27 cellular contexts compared by ENCODE assay signal in the genomic region with DNA sequence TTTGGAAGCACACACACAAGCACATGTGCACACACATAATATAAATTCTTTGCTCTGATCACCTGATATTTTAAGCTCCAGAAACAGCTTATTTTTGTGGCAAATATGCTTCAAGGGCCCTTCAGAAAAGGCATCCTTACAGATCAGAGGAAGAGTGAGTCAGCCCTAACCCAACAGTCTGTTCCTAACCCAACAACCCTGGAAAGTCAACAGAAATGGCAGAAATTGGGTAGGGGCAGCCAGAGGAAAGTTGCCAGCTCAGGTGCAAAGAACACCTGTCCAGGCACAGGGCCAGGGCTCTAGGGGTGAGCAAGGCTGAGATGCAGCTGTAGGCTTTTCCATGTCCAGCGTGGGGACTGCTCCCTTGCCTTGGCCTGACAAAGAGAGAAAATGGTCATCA. TPM values are rescaled to one million over a fixed set of nuclear protein-coding genes. Genes with fewer than 3 reads are reported as not detected.
DNase-seq lines count a peak whose midpoint lies in the region; ATAC-seq, FAIRE-seq and TF ChIP-seq lines count a peak whose summit lies in the region.
"Had no signal": no experiment of that assay in that cellular context is flagged by ENCODE, and none has a peak within 500 bp of the region (broad histone marks: within the 10 kb centered on the region; RNA-seq: fewer than 3 reads in every experiment).

No MANE protein-coding gene starts in this region.

- H3K4me1 Mint-ChIP-seq in astrocyte (ENCODE audit: low read depth, unreplicated experiment): peaks cover 22% of the 10 kb centered on the region
- no peaks in the 10 kb centered on the region for H3K4me1 Mint-ChIP-seq in stimulated activated effector memory CD8-positive, alpha-beta T cell treated with anti-CD3 and anti-CD28 coated beads, Interleukin-12 subunit alpha, Interleukin-12 subunit beta, amount 100 ng/mL, for 72 hours

- no peak overlapping the region for H3K27ac Mint-ChIP-seq in astrocyte (ENCODE audit: unreplicated experiment)
- H3K27ac Mint-ChIP-seq in stimulated activated effector memory CD8-positive, alpha-beta T cell treated with anti-CD3 and anti-CD28 coated beads, Interleukin-12 subunit alpha, Interleukin-12 subunit beta, amount 100 ng/mL, for 72 hours: no peak overlapping the region
- H3K27ac Mint-ChIP-seq: CD4-positive, alpha-beta T cell had no signal

- no peak overlapping the region for H3K4me3 Mint-ChIP-seq in astrocyte (ENCODE audit: unreplicated experiment)
- no peak overlapping the region for H3K4me3 Mint-ChIP-seq in stimulated activated effector memory CD8-positive, alpha-beta T cell treated with anti-CD3 and anti-CD28 coated beads, Interleukin-12 subunit alpha, Interleukin-12 subunit beta, amount 100 ng/mL, for 72 hours
- H3K4me3 Mint-ChIP-seq: CD4-positive, alpha-beta T cell had no signal

- DNase-seq in DMS79 (lab: John Stamatoyannopoulos, UW): peak; percentile 0
- no peak for DNase-seq in DMS79 treated with DMSO at 0.1 percent for 48 hours (lab: John Stamatoyannopoulos, UW)
- peak; percentile 52 for DNase-seq in astrocyte (ENCODE audit: low read depth)
- DNase-seq in lung (ENCODE audit: low spot score): no peak
- DNase-seq in upper lobe of right lung: no peak
- no peak for DNase-seq in erythroblast (lab: John Stamatoyannopoulos, UW)
- DNase-seq in stimulated activated effector memory CD8-positive, alpha-beta T cell treated with anti-CD3 and anti-CD28 coated beads, Interleukin-12 subunit alpha, Interleukin-12 subunit beta, amount 100 ng/mL, for 72 hours (ENCODE audit: low spot score in 2 of 2): no peak
- DNase-seq: ACHN; CD4-positive, alpha-beta T cell; COR-L47; GM23248; Kasumi-1; MG63; NCI-H1092; NCI-H1436 treated with DMSO at 0.1 percent for 48 hours; NCI-H2081; NCI-H2171; NCI-H345; NCI-H524 treated with DMSO at 0.1 percent for 48 hours; NCI-H82; Right ventricle myocardium superior had no signal

- H3K4me1 ChIP-seq in astrocyte (ENCODE audit: insufficient read depth, low read length) (peaks cover 6% of the 10 kb centered on the region), lung (ENCODE audit: control insufficient read depth in 2 of 2, insufficient read depth in 2 of 2, low read length in 2 of 2) (peaks cover 0 to 3% of the 10 kb centered on the region in 2 donors), upper lobe of right lung (peaks cover 3% of the 10 kb centered on the region)
- H3K4me1 ChIP-seq: HAP-1 had no signal

- no peak for TF ChIP-seq POLR2A in erythroblast (IDR thresholded peaks at IDR 0.05; ENCODE audit: low read length)

- H4K20me1 ChIP-seq in astrocyte (ENCODE audit: insufficient read depth, low read length): no peaks in the 10 kb centered on the region
- H4K20me1 ChIP-seq: BLaER1 had no signal

- H3K27me3 ChIP-seq in astrocyte (ENCODE audit: insufficient read depth, low read length) (no peaks in the 10 kb centered on the region), lung (ENCODE audit: control insufficient read depth, insufficient read depth) (no peaks in the 10 kb centered on the region), upper lobe of right lung (no peaks in the 10 kb centered on the region)
- H3K27me3 ChIP-seq: MG63 had no signal

- no peaks in the 10 kb centered on the region for H3K36me3 Mint-ChIP-seq in astrocyte (ENCODE audit: low read depth, unreplicated experiment)
- H3K36me3 Mint-ChIP-seq in stimulated activated effector memory CD8-positive, alpha-beta T cell treated with anti-CD3 and anti-CD28 coated beads, Interleukin-12 subunit alpha, Interleukin-12 subunit beta, amount 100 ng/mL, for 72 hours: no peaks in the 10 kb centered on the region

- H2AFZ ChIP-seq in astrocyte (ENCODE audit: low read depth, low read length): no peak overlapping the region
- H2AFZ ChIP-seq: GM23248 had no signal

- intact Hi-C loops in upper lobe of right lung (cut with DNase I): no loop called here

- no peak for FAIRE-seq in astrocyte (lab: Jason Lieb, UNC)
- FAIRE-seq: G401.6, GM12892 had no signal

- WGBS in lung, 2 donors: 77 to 80% methylated on average over 1 of the region's 1 CpG

- H3K27ac ChIP-seq in astrocyte (ENCODE audit: low read depth, low read length): no peak overlapping the region
- H3K27ac ChIP-seq in lung (ENCODE audit: low read depth in 1 of 2, low read length in 1 of 2): no peak overlapping the region
- H3K27ac ChIP-seq in upper lobe of right lung: no peak overlapping the region
- H3K27ac ChIP-seq: 22Rv1, BLaER1, GM23248 had no signal

- peaks cover 2% of the 10 kb centered on the region for H3K27me3 Mint-ChIP-seq in astrocyte (ENCODE audit: low read depth, unreplicated experiment)

- H3K4me3 ChIP-seq in astrocyte (ENCODE audit: insufficient read depth, low read depth, low read length) (no peak overlapping the region), lung (no peak overlapping the region), upper lobe of right lung (no peak overlapping the region)
- H3K4me3 ChIP-seq: BLaER1, GM23248, HAP-1, MG63 had no signal

- peak; percentile 35 for ATAC-seq in lung (ENCODE audit: insufficient read depth, low FRiP score)
- peak; percentile 30 for ATAC-seq in upper lobe of right lung
- no peak for ATAC-seq in HG03097 (IDR thresholded peaks at IDR 0.05; ENCODE audit: low FRiP score, unreplicated experiment)
- ATAC-seq in stimulated activated effector memory CD8-positive, alpha-beta T cell treated with anti-CD3 and anti-CD28 coated beads, Interleukin-12 subunit alpha, Interleukin-12 subunit beta, amount 100 ng/mL, for 72 hours: no peak

- no peaks in the 10 kb centered on the region for H3K9me3 Mint-ChIP-seq in astrocyte (ENCODE audit: unreplicated experiment)
- H3K9me3 Mint-ChIP-seq in stimulated activated effector memory CD8-positive, alpha-beta T cell treated with anti-CD3 and anti-CD28 coated beads, Interleukin-12 subunit alpha, Interleukin-12 subunit beta, amount 100 ng/mL, for 72 hours: no peaks in the 10 kb centered on the region
- H3K9me3 Mint-ChIP-seq: CD4-positive, alpha-beta T cell had no signal

- no peaks in the 10 kb centered on the region for H3K9me3 ChIP-seq in astrocyte (ENCODE audit: insufficient read depth, low read depth, low read length)
- H3K9me3 ChIP-seq in lung (ENCODE audit: control insufficient read depth in 2 of 2, insufficient read depth in 1 of 2, low read length in 1 of 2): no peaks in the 10 kb centered on the region
- H3K9me3 ChIP-seq in upper lobe of right lung: no peaks in the 10 kb centered on the region
- H3K9me3 ChIP-seq: BLaER1, HAP-1, MG63 had no signal

- no peak overlapping the region for H3K4me2 ChIP-seq in astrocyte (ENCODE audit: low read length)
- H3K4me2 ChIP-seq: BLaER1 had no signal

- no peak overlapping the region for H3K9ac ChIP-seq in astrocyte (ENCODE audit: low read length)
- H3K9ac ChIP-seq: BLaER1, GM23248 had no signal

- no peaks in the 10 kb centered on the region for H3K79me2 ChIP-seq in astrocyte (ENCODE audit: insufficient read depth, low read length)

- H3K36me3 ChIP-seq in astrocyte (ENCODE audit: insufficient read depth, low read length) (no peaks in the 10 kb centered on the region), lung (ENCODE audit: control insufficient read depth in 2 of 2, insufficient read depth in 2 of 2, low read length in 2 of 2) (no peaks in the 10 kb centered on the region), upper lobe of right lung (no peaks in the 10 kb centered on the region)
- H3K36me3 ChIP-seq: BLaER1, HAP-1, MG63 had no signal

- no peak for TF ChIP-seq CTCF in astrocyte (IDR thresholded peaks at IDR 0.05; ENCODE audit: insufficient read depth, low read depth, low read length)
- TF ChIP-seq CTCF in lung (IDR thresholded peaks at IDR 0.05; ENCODE audit: control extremely low read depth, extremely low read depth): no peak
- TF ChIP-seq CTCF in upper lobe of right lung (IDR thresholded peaks at IDR 0.05): no peak

RNA-seq across cellular contexts. Expression of a gene that starts 6.4 kb away (rescaled TPM):
- 1.5 and 2.7 TPM in 2 replicates for total RNA-seq in astrocyte
- 10 to 100 TPM; 10.6 to 20.2 TPM for total RNA-seq in lung
- 1 to 10 TPM; 2.3 to 5.6 TPM for polyA plus RNA-seq in lung
- total RNA-seq in upper lobe of right lung: 40.8 TPM
- total RNA-seq: CD4-positive, alpha-beta T cell had no signal

Comparison
In these comparisons a context has a peak if more than half of its experiments do, and no peak if none do; other contexts are left out.
1. DNase-seq: peak in DMS79 (single experiment) and astrocyte (single experiment); none in DMS79 treated with DMSO at 0.1 percent for 48 hours (single experiment), lung (single experiment), upper lobe of right lung (single experiment), erythroblast (0 of 2) and stimulated activated effector memory CD8-positive, alpha-beta T cell treated with anti-CD3 and anti-CD28 coated beads, Interleukin-12 subunit alpha, Interleukin-12 subunit beta, amount 100 ng/mL, for 72 hours (0 of 2).
2. ATAC-seq: peak in lung (single experiment) and upper lobe of right lung (single experiment); none in HG03097 (single experiment) and stimulated activated effector memory CD8-positive, alpha-beta T cell treated with anti-CD3 and anti-CD28 coated beads, Interleukin-12 subunit alpha, Interleukin-12 subunit beta, amount 100 ng/mL, for 72 hours (single experiment).